1 cellular context compared by ENCODE assay signal in genomic region chr2:190583507-190584337, GRCh38.
TF ChIP-seq lines count a peak whose summit lies in the region.

No MANE protein-coding gene starts in this region.

TF ChIP-seq in IMR-90, 13 proteins besides CTCF, POLR2A, EP300 and RAD21 (continued from another document):
- TF ChIP-seq ELK1 (IDR thresholded peaks at IDR 0.05; ENCODE audit: borderline replicate concordance, low read depth, low read length) (no peak), RCOR1 (IDR thresholded peaks at IDR 0.05; ENCODE audit: insufficient replicate concordance, low read length) (no peak), MXI1 (IDR thresholded peaks at IDR 0.05; ENCODE audit: borderline replicate concordance, low read depth, low read length) (no peak), SMC3 (IDR thresholded peaks at IDR 0.05; ENCODE audit: low read depth, low read length) (no peak), MAZ (IDR thresholded peaks at IDR 0.05; ENCODE audit: borderline replicate concordance, low read depth, low read length) (no peak), BHLHE40 (IDR thresholded peaks at IDR 0.05; ENCODE audit: low read depth, low read length) (no peak), FOS (IDR thresholded peaks at IDR 0.05; ENCODE audit: low read depth, low read length) (no peak)
- TF ChIP-seq, protein P1, sequence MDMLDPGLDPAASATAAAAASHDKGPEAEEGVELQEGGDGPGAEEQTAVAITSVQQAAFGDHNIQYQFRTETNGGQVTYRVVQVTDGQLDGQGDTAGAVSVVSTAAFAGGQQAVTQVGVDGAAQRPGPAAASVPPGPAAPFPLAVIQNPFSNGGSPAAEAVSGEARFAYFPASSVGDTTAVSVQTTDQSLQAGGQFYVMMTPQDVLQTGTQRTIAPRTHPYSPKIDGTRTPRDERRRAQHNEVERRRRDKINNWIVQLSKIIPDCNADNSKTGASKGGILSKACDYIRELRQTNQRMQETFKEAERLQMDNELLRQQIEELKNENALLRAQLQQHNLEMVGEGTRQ (IDR thresholded peaks at IDR 0.05; ENCODE audit: low read depth, low read length), result no peak
